31 cellular contexts compared by ENCODE assay signal in the genomic region with DNA sequence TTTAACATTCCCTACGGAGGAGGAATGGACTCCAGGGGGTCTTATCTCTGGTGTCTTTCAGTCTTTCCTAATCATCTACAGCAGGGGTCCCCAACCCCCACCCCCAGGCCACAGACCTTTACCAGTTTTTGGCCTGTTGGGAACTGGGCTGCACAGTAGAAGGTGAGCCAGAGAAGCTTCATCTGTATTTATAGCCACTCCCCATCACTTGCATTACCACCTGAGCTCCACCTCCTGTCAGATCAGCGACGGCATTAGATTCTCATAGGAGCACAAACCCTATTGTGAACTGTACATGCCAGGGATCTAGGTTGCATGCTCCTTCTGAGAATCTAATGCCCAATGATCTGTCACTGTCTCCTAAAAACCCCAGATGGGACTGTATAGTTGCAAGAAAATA.
"Had no signal": no experiment of that assay in that cellular context is flagged by ENCODE, and none has a peak within 500 bp of the region (broad histone marks: within the 10 kb centered on the region; RNA-seq: fewer than 3 reads in every experiment).

No MANE protein-coding gene starts in this region.

- ATAC-seq: activated naive CD4-positive, alpha-beta T cell treated with anti-CD3 and anti-CD28 coated beads, Interleukin-2, amount 50 U/mL, for 72 hours; activated naive CD8-positive, alpha-beta T cell treated with anti-CD3 and anti-CD28 coated beads, Interleukin-2, amount 50 U/mL, for 24 hours; activated T-cell treated with anti-CD3 and anti-CD28 coated beads, Interleukin-2, amount 50 U/mL, for 4 hours; activated T-cell treated with anti-CD3 and anti-CD28 coated beads, Interleukin-2, amount 50 U/mL, for 72 hours; activated T-helper 17 cell treated with anti-CD3 and anti-CD28 coated beads, Interleukin-2, amount 50 U/mL, for 72 hours; body of pancreas had no signal

- H3K4me1 ChIP-seq: adrenal gland, ascending aorta, breast epithelium had no signal

- DNase-seq: activated effector memory CD4-positive, alpha-beta T cell treated with anti-CD3 and anti-CD28 coated beads, Interleukin-2, amount 50 U/mL, for 16 hours; activated effector memory CD4-positive, alpha-beta T cell treated with Interleukin-2 at 50 U/mL for 16 hours; activated gamma-delta T cell; activated gamma-delta T cell treated with Interleukin-2 at 50 U/mL for 16 hours; activated naive CD4-positive, alpha-beta T cell; activated naive CD4-positive, alpha-beta T cell treated with anti-CD3 and anti-CD28 coated beads for 36 hours; activated naive CD4-positive, alpha-beta T cell treated with anti-CD3 and anti-CD28 coated beads, Interleukin-2, amount 10 ng/mL, durations not matched to agents 7 days and 5 days; activated naive CD4-positive, alpha-beta T cell treated with anti-CD3 and anti-CD28 coated beads, Interleukin-2, amount 50 U/mL, for 16 hours; activated naive CD4-positive, alpha-beta T cell treated with Interleukin-2 at 50 U/mL for 16 hours; activated naive CD8-positive, alpha-beta T cell treated with anti-CD3 and anti-CD28 coated beads for 36 hours; activated naive CD8-positive, alpha-beta T cell treated with anti-CD3 and anti-CD28 coated beads, Interleukin-2, amount 10 ng/mL, durations not matched to agents 7 days and 5 days; activated naive CD8-positive, alpha-beta T cell treated with anti-CD3 and anti-CD28 coated beads, Interleukin-2, amount 50 U/mL, for 24 hours; activated T-cell treated with anti-CD3 and anti-CD28 coated beads, Interleukin-2, amount 50 U/mL, for 24 hours; activated T-cell treated with anti-CD3 and anti-CD28 coated beads, Interleukin-2, amount 50 U/mL, for 4 hours; activated T-cell treated with anti-CD3 and anti-CD28 coated beads, Interleukin-2, amount 50 U/mL, for 48 hours; activated T-cell treated with anti-CD3 and anti-CD28 coated beads, Interleukin-2, amount 50 U/mL, for 72 hours; adrenal gland; amniotic stem cell; amygdala; anterior cingulate cortex; aorta; body of pancreas; brain microvascular endothelial cell; caudate nucleus; central memory CD4-positive, alpha-beta T cell; cerebellar nuclear complex had no signal

- H3K9me3 ChIP-seq: adrenal gland, ascending aorta, body of pancreas had no signal

- H3K27ac ChIP-seq: adrenal gland, ascending aorta, body of pancreas, brain microvascular endothelial cell, breast epithelium, cardiac muscle cell had no signal

- H3K4me3 ChIP-seq: adrenal gland, ascending aorta, body of pancreas, breast epithelium, cardiac muscle cell had no signal

- H3K36me3 ChIP-seq: adrenal gland, ascending aorta, brain microvascular endothelial cell, breast epithelium, cardiac muscle cell had no signal
